Comparison of ENCODE assay signal across 1 cellular context in genomic region chr3:63911901-63912767, GRCh38.
A peak's percentile ranks its signal among the peaks of the same experiment; 100 is the strongest.
TF ChIP-seq lines count a peak whose summit lies in the region.

SCAANT1 (minus strand) TSS chr3:63912383.

TF ChIP-seq in HEK293, 187 proteins besides CTCF, POLR2A, EP300 and RAD21 (continued from another document):
- no peak for TF ChIP-seq ZNF639 (tag by site-specific recombination; IDR thresholded peaks at IDR 0.05)
- TF ChIP-seq ZNF280D (tag by site-specific recombination; IDR thresholded peaks at IDR 0.05): no peak
- TF ChIP-seq ZNF19 (tag by site-specific recombination; IDR thresholded peaks at IDR 0.05; ENCODE audit: low read depth): no peak
- TF ChIP-seq ZNF169 (tag by site-specific recombination; IDR thresholded peaks at IDR 0.05): no peak
- peak; percentile 52; the same call in 1 of the 2 replicates for TF ChIP-seq KLF9 (tag by site-specific recombination; IDR thresholded peaks at IDR 0.05; ENCODE audit: low read depth)
- no peak for TF ChIP-seq ZNF843 (tag by site-specific recombination; IDR thresholded peaks at IDR 0.05)
- no peak for TF ChIP-seq ZBTB21 (tag by site-specific recombination; IDR thresholded peaks at IDR 0.05)
- no peak for TF ChIP-seq ZNF670 (tag by site-specific recombination; IDR thresholded peaks at IDR 0.05; ENCODE audit: low read depth)
- TF ChIP-seq ZNF335 (tag by site-specific recombination; conservative IDR thresholded peaks at IDR 0.05): peak; percentile 68
- peak; percentile 29; the same call in 1 of the 2 replicates for TF ChIP-seq ZNF341 (tag by site-specific recombination; IDR thresholded peaks at IDR 0.05; ENCODE audit: low read depth)
- peak; percentile 52; the same call in 1 of the 2 replicates for TF ChIP-seq ZBTB44 (tag by site-specific recombination; IDR thresholded peaks at IDR 0.05)
- 0 out of 2 replicates have a peak, but pooled peaks have one; percentile 49 for TF ChIP-seq ZNF660 (tag by site-specific recombination; IDR thresholded peaks at IDR 0.05)
- TF ChIP-seq ZNF830 (tag by site-specific recombination; IDR thresholded peaks at IDR 0.05; ENCODE audit: low read depth): no peak
